ENCODE assay signal across 8 cellular contexts in genomic region chr4:8441499-8442091, GRCh38. TPM values are rescaled to one million over a fixed set of nuclear protein-coding genes. Genes with fewer than 3 reads are reported as not detected.
DNase-seq lines count a peak whose midpoint lies in the region; ATAC-seq and TF ChIP-seq lines count a peak whose summit lies in the region.

No MANE protein-coding gene starts in this region.

- no peak for TF ChIP-seq POLR2A in ovary (IDR thresholded peaks at IDR 0.05)

- H3K27ac ChIP-seq in PC-3 (ENCODE audit: low read length) (no peak overlapping the region), ovary (no peak overlapping the region)

- H3K9me2 ChIP-seq in PC-3 (replicated peaks; ENCODE audit: low read length) = no peaks in the 10 kb centered on the region

- CTCF ChIA-PET in PC-3 (lab: Charles Lee) = no interaction called here

- no peaks in the 10 kb centered on the region for H3F3A ChIP-seq in PC-3 (ENCODE audit: low read length, unreplicated experiment)

- H3K4me1 ChIP-seq in PC-3 (ENCODE audit: insufficient read depth, low read length) = peaks cover 23% of the 10 kb centered on the region
- H3K4me1 ChIP-seq in ovary (ENCODE audit: insufficient read depth) = peaks cover 11% of the 10 kb centered on the region

- no peaks in the 10 kb centered on the region for H3K27me3 ChIP-seq in PC-3 (ENCODE audit: low read length)
- no peaks in the 10 kb centered on the region for H3K27me3 ChIP-seq in ovary

- H4K20me1 ChIP-seq in PC-3 (ENCODE audit: low read length) = peaks cover 11% of the 10 kb centered on the region; the same call in 1 of the 2 replicates

- peak overlapping the region; percentile 100 for H3K4me3 ChIP-seq in PC-3 (ENCODE audit: low read length)
- peak overlapping the region; percentile 96 for H3K4me3 ChIP-seq in epithelial cell of proximal tubule (ENCODE audit: low read depth, low read length)
- H3K4me3 ChIP-seq in ovary = peak overlapping the region; percentile 88

- H3K9ac ChIP-seq in PC-3 (ENCODE audit: low read length) = peak overlapping the region; percentile 84

- TSS peak; percentile 45 for BruUV-seq in PC-3 (replicated peaks; lab: Mats Ljungman, UMichigan)

- ATAC-seq in PC-3 (0 out of 2 replicates have a peak, but pooled peaks have one; percentile 4), GM19455 (IDR thresholded peaks at IDR 0.05; ENCODE audit: unreplicated experiment) (no peak)

- peaks cover 75% of the 10 kb centered on the region for H3K79me2 ChIP-seq in PC-3 (ENCODE audit: low read length)

- 31 to 59% (median 42%) methylated on average over 17 of the region's 17 CpGs for WGBS in ovary, 3 donors

- TF ChIP-seq EP300 in ovary (IDR thresholded peaks at IDR 0.05) = no peak

- DNase-seq in ELF-1 (ENCODE audit: low read depth, low spot score) = peak; percentile 9
- DNase-seq in PC-3 = peak; percentile 4
- DNase-seq in epithelial cell of proximal tubule (ENCODE audit: low read depth) = no peak
- no peak for DNase-seq in ovary
- no peak for DNase-seq in AG20443 (ENCODE audit: low spot score)
- DNase-seq in HuH-7.5 (ENCODE audit: low spot score) = no peak
- no peak for DNase-seq in epidermal melanocyte (ENCODE audit: insufficient read length, low spot score)

- POLR2A ChIA-PET in PC-3 (lab: Charles Lee; ENCODE audit: unreplicated experiment) = no interaction called here

- no peaks in the 10 kb centered on the region for H3K36me3 ChIP-seq in PC-3 (ENCODE audit: low read depth, low read length)
- no peaks in the 10 kb centered on the region for H3K36me3 ChIP-seq in ovary

- intact Hi-C loops in PC-3 (cut with micrococcal nuclease) = no loop called here
- intact Hi-C loops in ovary (cut with DNase I) = no loop called here

- peak overlapping the region; percentile 98 for H3K4me2 ChIP-seq in PC-3 (ENCODE audit: low read length)

- H3K9me3 ChIP-seq in PC-3 (ENCODE audit: low read length) = no peaks in the 10 kb centered on the region
- H3K9me3 ChIP-seq in ovary = no peaks in the 10 kb centered on the region

- TF ChIP-seq CTCF in PC-3 (conservative IDR thresholded peaks at IDR 0.05; ENCODE audit: low read depth, low read length) (no peak), epithelial cell of proximal tubule (conservative IDR thresholded peaks at IDR 0.05; ENCODE audit: low read depth, low read length) (no peak), ovary (IDR thresholded peaks at IDR 0.05) (no peak)

- peak overlapping the region; percentile 97; the same call in 1 of the 2 replicates for H2AFZ ChIP-seq in PC-3 (ENCODE audit: low read length)

RNA-seq across cellular contexts. Expression of gene TRMT44, which starts 1.0 kb away (rescaled TPM):
- total RNA-seq in PC-3 (2014; rRNA removed) (13.3 and 15.3 TPM in 2 replicates), epithelial cell of proximal tubule (17.8 and 17.9 TPM in 2 replicates), ovary (10 to 100 TPM; 29.7 to 54.8 (median 35.9) TPM)
- 10 to 100 TPM; 14.6 to 30.3 TPM for polyA plus RNA-seq in ovary

RNA-seq across cellular contexts. Expression of gene ACOX3, which starts 1.1 kb away (rescaled TPM):
- total RNA-seq in PC-3 (2014; rRNA removed) (12.2 and 13.0 TPM in 2 replicates), epithelial cell of proximal tubule (10.5 and 16.0 TPM in 2 replicates), ovary (10 to 100 TPM; 15.0 to 32.4 (median 24.2) TPM)
- 10 to 100 TPM; 10.1 to 14.2 TPM for polyA plus RNA-seq in ovary

Comparison
In these comparisons a context has a peak if more than half of its experiments do, and no peak if none do; other contexts are left out.
1. DNase-seq: peak in ELF-1 (single experiment) and PC-3 (single experiment); none in epithelial cell of proximal tubule (single experiment), ovary (0 of 5), AG20443 (single experiment), HuH-7.5 (single experiment) and epidermal melanocyte (single experiment).
2. Peak in every context shown above with its lines, with median percentiles within 50 percentile points of each other: H3K4me3 ChIP-seq.